ENCODE assay signal across 8 cellular contexts in the genomic region with DNA sequence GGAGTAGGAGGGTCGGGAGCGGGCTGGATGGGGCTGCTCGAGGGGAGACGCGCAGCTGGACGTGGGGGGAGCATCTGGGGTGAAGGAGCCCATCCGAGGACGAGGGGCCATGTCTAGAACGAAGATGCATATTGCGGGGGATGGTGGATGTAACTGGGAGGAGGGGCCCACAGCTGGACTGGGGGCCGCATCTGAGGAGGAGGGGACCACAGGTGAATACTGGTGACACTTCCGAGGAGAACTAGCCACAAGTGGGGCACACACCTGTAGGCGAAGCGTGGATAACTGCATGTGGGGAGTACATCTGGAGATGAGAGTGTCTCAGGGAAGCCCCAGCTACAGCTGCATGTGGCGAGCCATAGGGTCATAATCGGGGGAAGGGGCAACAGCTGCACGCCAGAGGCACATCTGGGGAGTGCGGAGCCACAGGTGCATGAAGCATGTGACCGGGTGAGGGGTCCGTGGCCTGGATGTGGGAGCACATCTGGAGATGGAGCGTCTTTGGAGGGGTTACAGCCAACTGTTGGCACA. TPM values are rescaled to one million over a fixed set of nuclear protein-coding genes. Genes with fewer than 3 reads are reported as not detected.
DNase-seq lines count a peak whose midpoint lies in the region; ATAC-seq and TF ChIP-seq lines count a peak whose summit lies in the region.

No MANE protein-coding gene starts in this region.

- POLR2A ChIA-PET in WTC11 (lab: Charles Lee) = interaction anchor here (0.6 to 3.2 kb wide), 2 partner anchors 33 to 101 kb away, joined by 3 to 13 read pairs; no protein-coding TSS in a partner anchor

- DNase-seq in activated naive CD4-positive, alpha-beta T cell treated with anti-CD3 and anti-CD28 coated beads, Interleukin-2, amount 10 ng/mL, durations not matched to agents 7 days and 5 days = no peak
- DNase-seq in activated naive CD4-positive, alpha-beta T cell treated with anti-CD3 and anti-CD28 coated beads, Interleukin-2, amount 50 U/mL, for 16 hours = no peak
- DNase-seq in WTC11 (ENCODE audit: low spot score) = peak; percentile 20
- DNase-seq in hepatic stellate cell (ENCODE audit: low spot score) = peak; percentile 13
- DNase-seq in SKM-1 (lab: John Stamatoyannopoulos, UW; ENCODE audit: unreplicated experiment) = no peak
- DNase-seq in NCI-H187 treated with DMSO at 0.1 percent for 48 hours (lab: John Stamatoyannopoulos, UW) = no peak

- no peaks in the 10 kb centered on the region for H3K9me3 Mint-ChIP-seq in activated naive CD4-positive, alpha-beta T cell treated with anti-CD3 and anti-CD28 coated beads, Interleukin-2, amount 10 ng/mL, durations not matched to agents 7 days and 5 days
- H3K9me3 Mint-ChIP-seq in WTC11 = no peaks in the 10 kb centered on the region

- no peak for TF ChIP-seq CTCF in WTC11 (IDR thresholded peaks at IDR 0.05)

- H3K4me1 Mint-ChIP-seq in activated naive CD4-positive, alpha-beta T cell treated with anti-CD3 and anti-CD28 coated beads, Interleukin-2, amount 10 ng/mL, durations not matched to agents 7 days and 5 days = peaks cover 56% of the 10 kb centered on the region
- H3K4me1 Mint-ChIP-seq in WTC11 = peaks cover 16% of the 10 kb centered on the region

- H3K36me3 Mint-ChIP-seq in activated naive CD4-positive, alpha-beta T cell treated with anti-CD3 and anti-CD28 coated beads, Interleukin-2, amount 10 ng/mL, durations not matched to agents 7 days and 5 days = peaks cover 31% of the 10 kb centered on the region
- H3K36me3 Mint-ChIP-seq in WTC11 = peaks cover 27% of the 10 kb centered on the region

- CTCF ChIA-PET in activated naive CD4-positive, alpha-beta T cell treated with anti-CD3 and anti-CD28 coated beads, Interleukin-2, amount 10 ng/mL, durations not matched to agents 7 days and 5 days (lab: Charles Lee) = no interaction called here
- CTCF ChIA-PET in WTC11 (lab: Charles Lee) = interaction anchor here (0.5 to 3.4 kb wide), 8 partner anchors 11 to 321 kb away, joined by 3 to 29 read pairs (median 6); partner anchors contain the start of gene KDELR1

- ATAC-seq in WTC11 = no peak; the same call in 1 of the 2 replicates
- ATAC-seq in HG02852 (IDR thresholded peaks at IDR 0.05; ENCODE audit: unreplicated experiment) = no peak

- H3K4me3 Mint-ChIP-seq in activated naive CD4-positive, alpha-beta T cell treated with anti-CD3 and anti-CD28 coated beads, Interleukin-2, amount 10 ng/mL, durations not matched to agents 7 days and 5 days = peak overlapping the region; percentile 100
- H3K4me3 Mint-ChIP-seq in WTC11 = peak overlapping the region; percentile 91

- H3K27me3 Mint-ChIP-seq in activated naive CD4-positive, alpha-beta T cell treated with anti-CD3 and anti-CD28 coated beads, Interleukin-2, amount 10 ng/mL, durations not matched to agents 7 days and 5 days = no peaks in the 10 kb centered on the region
- H3K27me3 Mint-ChIP-seq in WTC11 (ENCODE audit: low read depth) = no peaks in the 10 kb centered on the region

- H3K27ac ChIP-seq in skin epidermis = peak overlapping the region; percentile 38 to 98 (median 91)

- H3K27ac Mint-ChIP-seq in activated naive CD4-positive, alpha-beta T cell treated with anti-CD3 and anti-CD28 coated beads, Interleukin-2, amount 10 ng/mL, durations not matched to agents 7 days and 5 days = peak overlapping the region; percentile 99
- peak overlapping the region; percentile 58 for H3K27ac Mint-ChIP-seq in WTC11

- H3K4me3 ChIP-seq in skin epidermis = peak overlapping the region; percentile 55 to 87 (median 84)

TF ChIP-seq in WTC11, 78 proteins besides CTCF, POLR2A, EP300 and RAD21:
- no peak for TF ChIP-seq ZNF317 (CRISPR knock-in tag; IDR thresholded peaks at IDR 0.05; ENCODE audit: borderline replicate concordance, low read depth)
- no peak for TF ChIP-seq MXD4 (CRISPR knock-in tag; IDR thresholded peaks at IDR 0.05; ENCODE audit: borderline replicate concordance)
- TF ChIP-seq MAX (CRISPR knock-in tag; IDR thresholded peaks at IDR 0.05) = peak; percentile 51

RNA-seq across cellular contexts. Expression of gene ZSWIM9, which starts 0.4 kb away (rescaled TPM):
- 12.8 to 15.9 TPM (median 15.7 TPM) in 3 replicates for total RNA-seq in WTC11 (2021)

RNA-seq across cellular contexts. Expression of gene LIG1, which starts 0.7 kb away (rescaled TPM):
- 99.8 to 119 TPM (median 102 TPM) in 3 replicates for total RNA-seq in WTC11 (2021)

Comparison
In these comparisons a context has a peak if more than half of its experiments do, and no peak if none do; other contexts are left out.
1. DNase-seq: peak in WTC11 (single experiment) and hepatic stellate cell (single experiment); none in activated naive CD4-positive, alpha-beta T cell treated with anti-CD3 and anti-CD28 coated beads, Interleukin-2, amount 10 ng/mL, durations not matched to agents 7 days and 5 days (single experiment), activated naive CD4-positive, alpha-beta T cell treated with anti-CD3 and anti-CD28 coated beads, Interleukin-2, amount 50 U/mL, for 16 hours (single experiment), SKM-1 (single experiment) and NCI-H187 treated with DMSO at 0.1 percent for 48 hours (single experiment).